9 cellular contexts compared by ENCODE assay signal in the genomic region with DNA sequence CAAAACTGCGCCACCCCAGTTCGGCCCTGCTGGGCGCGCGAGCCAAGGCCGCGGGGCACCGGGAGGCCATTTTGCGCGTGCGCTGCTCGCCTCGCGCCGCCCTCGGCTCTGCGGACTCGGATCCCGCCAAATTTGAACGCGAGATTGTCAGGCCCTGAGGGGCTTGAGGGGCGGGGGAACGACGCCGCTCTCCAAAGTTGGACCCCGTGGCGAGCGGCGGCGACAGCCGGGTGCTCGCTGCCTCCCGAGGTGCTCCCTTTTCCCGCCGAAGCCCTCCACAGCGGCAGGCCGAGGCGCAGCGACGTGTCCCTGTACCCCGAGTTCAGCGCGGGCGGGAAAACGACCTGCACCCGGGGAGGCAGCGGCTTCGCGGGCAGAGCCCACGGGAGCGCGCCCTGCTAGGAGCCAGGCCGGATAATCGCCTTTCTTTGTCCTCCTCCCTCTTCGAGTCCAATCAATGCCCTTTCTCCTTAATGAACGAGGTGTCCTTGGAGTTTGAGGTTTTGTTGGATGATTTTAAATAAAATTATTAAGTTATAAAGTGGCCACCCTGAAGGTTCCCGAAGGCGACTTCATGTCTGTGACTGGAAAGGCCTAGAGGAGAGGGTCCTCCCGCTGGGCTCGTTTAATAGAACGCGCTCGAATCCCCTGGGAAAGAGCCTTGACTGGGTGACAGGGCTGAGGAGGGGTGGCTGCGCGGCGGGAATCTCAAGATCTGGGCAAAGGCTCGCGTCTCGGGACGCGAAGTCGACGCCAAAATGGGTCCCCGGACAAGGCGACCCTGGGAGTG. TPM values are rescaled to one million over a fixed set of nuclear protein-coding genes. Genes with fewer than 3 reads are reported as not detected.
DNase-seq lines count a peak whose midpoint lies in the region; ATAC-seq and TF ChIP-seq lines count a peak whose summit lies in the region.
"Had no signal": no experiment of that assay in that cellular context is flagged by ENCODE, and none has a peak within 500 bp of the region (broad histone marks: within the 10 kb centered on the region; RNA-seq: fewer than 3 reads in every experiment).

No MANE protein-coding gene starts in this region.

- H3K27ac ChIP-seq in duodenal mucosa (ENCODE audit: low read depth, low read length) (no peak overlapping the region), mesendoderm (ENCODE audit: low read depth, low read length) (no peak overlapping the region), thoracic aorta (no peak overlapping the region)
- H3K27ac ChIP-seq: C4-2B had no signal

- no peak overlapping the region for H3K4ac ChIP-seq in mesendoderm (ENCODE audit: low read depth, low read length)

- H3K4me3 ChIP-seq in duodenal mucosa (ENCODE audit: low read depth in 1 of 2, low read length in 2 of 2) (peak overlapping the region; percentile 74 to 87), mesendoderm (ENCODE audit: low read length) (no peak overlapping the region), thoracic aorta (peak overlapping the region; percentile 74)

- WGBS in mesendoderm (ENCODE audit: extremely low coverage, insufficient coverage, low lambda C conversion rate), result no CpG with 5 or more reads among the region's 75 CpGs

- no peak for TF ChIP-seq CTCF in thoracic aorta (IDR thresholded peaks at IDR 0.05)

- peaks cover 5 to 12% of the 10 kb centered on the region in 2 donors for H3K4me1 ChIP-seq in duodenal mucosa (ENCODE audit: control insufficient read depth in 1 of 2, insufficient read depth in 2 of 2, low read length in 2 of 2)
- peaks cover 1% of the 10 kb centered on the region for H3K4me1 ChIP-seq in mesendoderm (ENCODE audit: control insufficient read depth, low read depth, low read length)
- peaks cover 11 to 34% of the 10 kb centered on the region in 2 donors for H3K4me1 ChIP-seq in thoracic aorta (ENCODE audit: control insufficient read depth in 1 of 2, low read depth in 2 of 2)

- peaks cover 8% of the 10 kb centered on the region for H3K9me3 Mint-ChIP-seq in activated CD4-positive, alpha-beta T cell treated with anti-CD3 and anti-CD28 coated beads, Interleukin-2, amount 10 ng/mL, durations not matched to agents 24 days and 14 days

- H3K4me2 ChIP-seq in mesendoderm (ENCODE audit: low read length), result peak overlapping the region; percentile 41

- no peak overlapping the region for H3K18ac ChIP-seq in mesendoderm (ENCODE audit: low read length)

- peak overlapping the region; percentile 45 to 46 for H3K9ac ChIP-seq in duodenal mucosa (ENCODE audit: low read depth in 1 of 2, low read length in 2 of 2)
- H3K9ac ChIP-seq in mesendoderm (ENCODE audit: low read length), result peak overlapping the region; percentile 53

- peaks cover 33% of the 10 kb centered on the region for H3K27me3 Mint-ChIP-seq in activated CD4-positive, alpha-beta T cell treated with anti-CD3 and anti-CD28 coated beads, Interleukin-2, amount 10 ng/mL, durations not matched to agents 24 days and 14 days

- H2BK120ac ChIP-seq in mesendoderm (ENCODE audit: low read depth, low read length), result no peak overlapping the region

- peak overlapping the region; percentile 83 for H3K27ac Mint-ChIP-seq in activated CD4-positive, alpha-beta T cell treated with anti-CD3 and anti-CD28 coated beads, Interleukin-2, amount 10 ng/mL, durations not matched to agents 24 days and 14 days

- peak overlapping the region; percentile 81 for H3K4me3 Mint-ChIP-seq in activated CD4-positive, alpha-beta T cell treated with anti-CD3 and anti-CD28 coated beads, Interleukin-2, amount 10 ng/mL, durations not matched to agents 24 days and 14 days

- H3K23ac ChIP-seq in mesendoderm (ENCODE audit: low read length), result no peak overlapping the region

- H3K36me3 ChIP-seq in duodenal mucosa (ENCODE audit: control insufficient read depth in 1 of 2, insufficient read depth in 2 of 2, low read length in 2 of 2) (peaks cover 5 to 6% of the 10 kb centered on the region in 2 donors), mesendoderm (ENCODE audit: control insufficient read depth, insufficient read depth, low read length) (no peaks in the 10 kb centered on the region), thoracic aorta (peaks cover 3% of the 10 kb centered on the region)

- H3K9me3 ChIP-seq in duodenal mucosa (ENCODE audit: control insufficient read depth in 1 of 2, low read length in 2 of 2), result no peaks in the 10 kb centered on the region
- H3K9me3 ChIP-seq in thoracic aorta, result no peaks in the 10 kb centered on the region

- no peak overlapping the region for H2AK5ac ChIP-seq in mesendoderm (ENCODE audit: low read length)

- H4K5ac ChIP-seq in mesendoderm (ENCODE audit: low read length), result no peak overlapping the region

- peaks cover 57 to 62% of the 10 kb centered on the region in 2 donors for H3K27me3 ChIP-seq in duodenal mucosa (ENCODE audit: control insufficient read depth in 1 of 2, insufficient read depth in 2 of 2, low read length in 2 of 2)
- peaks cover 54% of the 10 kb centered on the region for H3K27me3 ChIP-seq in mesendoderm (ENCODE audit: insufficient read depth, low read length, poor library complexity)
- peaks cover 40% of the 10 kb centered on the region for H3K27me3 ChIP-seq in thoracic aorta (replicated peaks; ENCODE audit: insufficient read depth)

- no peaks in the 10 kb centered on the region for H3K79me1 ChIP-seq in mesendoderm (ENCODE audit: low read length)

- H2BK15ac ChIP-seq in mesendoderm (replicated peaks; ENCODE audit: low read depth), result no peak overlapping the region

- ATAC-seq in thoracic aorta (ENCODE audit: insufficient number of reproducible peaks, low FRiP score, low read depth), result no peak
- no peak for ATAC-seq in HG02885 (IDR thresholded peaks at IDR 0.05; ENCODE audit: poor library complexity, unreplicated experiment)

- H2BK5ac ChIP-seq in mesendoderm (ENCODE audit: low read length), result no peak overlapping the region

- DNase-seq in activated CD4-positive, alpha-beta T cell treated with anti-CD3 and anti-CD28 coated beads, Interleukin-2, amount 10 ng/mL, durations not matched to agents 24 days and 14 days, result no peak
- no peak for DNase-seq in activated CD4-positive, alpha-beta T cell treated with anti-CD3 and anti-CD28 coated beads, Interleukin-2, amount 50 U/mL, for 1 hour
- DNase-seq in mesendoderm, result peak; percentile 86
- no peak for DNase-seq in thoracic aorta (ENCODE audit: low spot score)
- no peak for DNase-seq in NCI-H526 treated with DMSO at 0.1 percent for 48 hours (lab: John Stamatoyannopoulos, UW)
- DNase-seq in RKO (ENCODE audit: low spot score), result no peak

- intact Hi-C loops in activated CD4-positive, alpha-beta T cell treated with anti-CD3 and anti-CD28 coated beads, Interleukin-2, amount 10 ng/mL, durations not matched to agents 24 days and 14 days (cut with micrococcal nuclease), result loop anchor here (1.0 kb wide), 1 partner anchor 10 kb away; no protein-coding TSS in a partner anchor

- peak overlapping the region; percentile 81 for H3K56ac ChIP-seq in mesendoderm (ENCODE audit: low read length)

- H3K79me2 ChIP-seq in mesendoderm (ENCODE audit: control insufficient read depth, insufficient read depth, low read length), result no peaks in the 10 kb centered on the region

- no peak overlapping the region for H4K8ac ChIP-seq in mesendoderm (ENCODE audit: low read depth, low read length)

- peaks cover 38% of the 10 kb centered on the region for H3K4me1 Mint-ChIP-seq in activated CD4-positive, alpha-beta T cell treated with anti-CD3 and anti-CD28 coated beads, Interleukin-2, amount 10 ng/mL, durations not matched to agents 24 days and 14 days

- H3K36me3 Mint-ChIP-seq in activated CD4-positive, alpha-beta T cell treated with anti-CD3 and anti-CD28 coated beads, Interleukin-2, amount 10 ng/mL, durations not matched to agents 24 days and 14 days (ENCODE audit: low read depth), result peaks cover 23% of the 10 kb centered on the region

RNA-seq across cellular contexts. Expression of a gene that starts 10.7 kb away (rescaled TPM):
- total RNA-seq in activated CD4-positive, alpha-beta T cell treated with anti-CD3 and anti-CD28 coated beads, Interleukin-2, amount 10 ng/mL, durations not matched to agents 24 days and 14 days, result 0.07 TPM in 1 of 2 replicates, not detected in the other
- 0.10 TPM for polyA plus RNA-seq in mesendoderm (2013, experiment 1 of 2)
- polyA plus RNA-seq in mesendoderm (2013, experiment 2 of 2), result 0.06 TPM
- not detected for total RNA-seq in thoracic aorta

RNA-seq across cellular contexts. Expression of a gene that starts 13.7 kb away (rescaled TPM):
- 55.6 and 65.3 TPM in 2 replicates for total RNA-seq in activated CD4-positive, alpha-beta T cell treated with anti-CD3 and anti-CD28 coated beads, Interleukin-2, amount 10 ng/mL, durations not matched to agents 24 days and 14 days
- polyA plus RNA-seq in mesendoderm (2013, experiment 1 of 2), result 5.0 TPM
- polyA plus RNA-seq in mesendoderm (2013, experiment 2 of 2), result 4.8 TPM
- total RNA-seq in thoracic aorta, result 10 to 100 TPM; 55.9 to 79.4 TPM

RNA-seq across cellular contexts. Expression of a gene that starts 18.4 kb away (rescaled TPM):
- total RNA-seq in activated CD4-positive, alpha-beta T cell treated with anti-CD3 and anti-CD28 coated beads, Interleukin-2, amount 10 ng/mL, durations not matched to agents 24 days and 14 days, result 76.7 and 79.7 TPM in 2 replicates
- polyA plus RNA-seq in mesendoderm (2013, experiment 1 of 2), result 3.0 TPM
- polyA plus RNA-seq in mesendoderm (2013, experiment 2 of 2), result 2.8 TPM
- 10 to 100 TPM; 12.6 to 90.4 TPM for total RNA-seq in thoracic aorta
